16 cellular contexts compared by ENCODE assay signal in genomic region chr19:18473003-18473705, GRCh38. TPM values are rescaled to one million over a fixed set of nuclear protein-coding genes. Genes with fewer than 3 reads are reported as not detected.
DNase-seq lines count a peak whose midpoint lies in the region; ATAC-seq and TF ChIP-seq lines count a peak whose summit lies in the region.
"Had no signal": no experiment of that assay in that cellular context is flagged by ENCODE, and none has a peak within 500 bp of the region (broad histone marks: within the 10 kb centered on the region; RNA-seq: fewer than 3 reads in every experiment).

No MANE protein-coding gene starts in this region.

- H3K4me1 Mint-ChIP-seq in dendritic cell treated with granulocyte-macrophage colony-stimulating factor and Interleukin-4, amounts not matched to agents 40 ng/mL and 50 ng/mL, for 4 days (ENCODE audit: low read depth): peaks cover 79% of the 10 kb centered on the region
- H3K4me1 Mint-ChIP-seq in glutamatergic neuron (ENCODE audit: low read depth, unreplicated experiment): peaks cover 18% of the 10 kb centered on the region

- peak overlapping the region in 9 of 11 experiments; percentile 5 to 99 (median 75); a peak in 14 of 22 replicates for H3K27ac ChIP-seq in BLaER1 treated with 17β-estradiol and CSF1 and Interleukin-3, amounts not matched to agents 10 nM and 100 nM
- no peak overlapping the region; the same call in 1 of the 2 replicates for H3K27ac ChIP-seq in IMR-90 (ENCODE audit: insufficient read depth, low read length)
- no peak overlapping the region for H3K27ac ChIP-seq in neuronal stem cell (replicated peaks; ENCODE audit: low read length)
- H3K27ac ChIP-seq: pancreas had no signal

- no peaks in the 10 kb centered on the region for H3K9me3 Mint-ChIP-seq in dendritic cell treated with granulocyte-macrophage colony-stimulating factor and Interleukin-4, amounts not matched to agents 40 ng/mL and 50 ng/mL, for 4 days
- peaks cover 15% of the 10 kb centered on the region for H3K9me3 Mint-ChIP-seq in glutamatergic neuron (ENCODE audit: unreplicated experiment)

- dilution Hi-C loops in IMR-90 (cut with HindIII; ENCODE audit: low sequenced_read_pairs, unreplicated experiment): no loop called here

- H3K9me1 ChIP-seq in IMR-90 (ENCODE audit: insufficient read depth, low read length): peaks cover 21% of the 10 kb centered on the region

- H3K4me1 ChIP-seq in BLaER1 treated with 17β-estradiol and CSF1 and Interleukin-3, amounts not matched to agents 10 nM and 100 nM: peaks cover 45 to 100% (median 70%) of the 10 kb centered on the region in 10 experiments
- peaks cover 18% of the 10 kb centered on the region for H3K4me1 ChIP-seq in IMR-90 (ENCODE audit: control insufficient read depth, insufficient read depth, low read length)
- H3K4me1 ChIP-seq in neuronal stem cell (ENCODE audit: control insufficient read depth in 2 of 2, insufficient read depth in 1 of 2, low read depth in 1 of 2, low read length in 2 of 2): peaks cover 5 to 13% of the 10 kb centered on the region in 2 donors

- H4K5ac ChIP-seq in IMR-90 (ENCODE audit: low read depth, low read length): no peak overlapping the region

- H4K8ac ChIP-seq in IMR-90 (ENCODE audit: low read depth in 2 of 2, low read length in 2 of 2) (peak overlapping the region in 1 of 2 experiments; percentile 22; a peak in 1 of 4 replicates), neuronal stem cell (ENCODE audit: low read depth, low read length) (no peak overlapping the region)

- intact Hi-C loops in IMR-90 (cut with micrococcal nuclease): no loop called here
- intact Hi-C loops in dendritic cell treated with granulocyte-macrophage colony-stimulating factor and Interleukin-4, amounts not matched to agents 40 ng/mL and 50 ng/mL, for 4 days (cut with micrococcal nuclease): no loop called here

- peak overlapping the region in 3 of 11 experiments; percentile 4 to 65 (median 52); a peak in 5 of 22 replicates for H3K9ac ChIP-seq in BLaER1 treated with 17β-estradiol and CSF1 and Interleukin-3, amounts not matched to agents 10 nM and 100 nM
- H3K9ac ChIP-seq in IMR-90 (ENCODE audit: low read depth, low read length) (no peak overlapping the region), neuronal stem cell (ENCODE audit: low read depth, low read length, poor library complexity) (no peak overlapping the region)

- peaks cover 17 to 89% (median 43%) of the 10 kb centered on the region in 11 experiments; a peak in 21 of 22 replicates for H3K36me3 ChIP-seq in BLaER1 treated with 17β-estradiol and CSF1 and Interleukin-3, amounts not matched to agents 10 nM and 100 nM
- peaks cover 13% of the 10 kb centered on the region; the same call in 1 of the 2 replicates for H3K36me3 ChIP-seq in IMR-90 (ENCODE audit: control insufficient read depth, insufficient read depth, low read length)
- H3K36me3 ChIP-seq in neuronal stem cell (replicated peaks in 1 of 2; ENCODE audit: control insufficient read depth in 2 of 2, insufficient read depth in 2 of 2, low read length in 2 of 2): no peaks in the 10 kb centered on the region
- H3K36me3 ChIP-seq: pancreas had no signal

- TF ChIP-seq POLR2A in IMR-90 (IDR thresholded peaks at IDR 0.05; ENCODE audit: low read depth, low read length): no peak

- H3K27me3 Mint-ChIP-seq in dendritic cell treated with granulocyte-macrophage colony-stimulating factor and Interleukin-4, amounts not matched to agents 40 ng/mL and 50 ng/mL, for 4 days: no peaks in the 10 kb centered on the region
- H3K27me3 Mint-ChIP-seq in glutamatergic neuron (ENCODE audit: unreplicated experiment): peaks cover 15% of the 10 kb centered on the region
- H3K27me3 Mint-ChIP-seq: B cell had no signal

- no TSS peak for BruUV-seq in IMR-90 (replicated peaks; lab: Mats Ljungman, UMichigan)

- H3K18ac ChIP-seq in IMR-90 (ENCODE audit: low read depth, low read length) (no peak overlapping the region), neuronal stem cell (ENCODE audit: low read length) (no peak overlapping the region)

- no peak overlapping the region for H3K4me3 Mint-ChIP-seq in dendritic cell treated with granulocyte-macrophage colony-stimulating factor and Interleukin-4, amounts not matched to agents 40 ng/mL and 50 ng/mL, for 4 days
- H3K4me3 Mint-ChIP-seq in glutamatergic neuron (ENCODE audit: unreplicated experiment): no peak overlapping the region
- H3K4me3 Mint-ChIP-seq: B cell had no signal

- peak overlapping the region; percentile 43; the same call in 1 of the 2 replicates for H2AK5ac ChIP-seq in IMR-90 (ENCODE audit: low read depth, low read length)
- H2AK5ac ChIP-seq in neuronal stem cell (ENCODE audit: low read depth, low read length): no peak overlapping the region

- H2BK5ac ChIP-seq in IMR-90 (ENCODE audit: low read depth, low read length, poor library complexity, severe bottlenecking) (no peak overlapping the region), neuronal stem cell (ENCODE audit: low read length) (no peak overlapping the region)

- H3K14ac ChIP-seq in IMR-90 (replicated peaks; ENCODE audit: low read depth, low read length): peak overlapping the region; percentile 30; the same call in 1 of the 2 replicates
- H3K14ac ChIP-seq in neuronal stem cell (ENCODE audit: low read length): no peak overlapping the region

- H4K91ac ChIP-seq in IMR-90 (ENCODE audit: insufficient read depth, low read depth, low read length) (no peak overlapping the region; the same call in 1 of the 2 replicates), neuronal stem cell (ENCODE audit: low read depth, low read length, poor library complexity) (no peak overlapping the region)

- H3K79me1 ChIP-seq in IMR-90 (ENCODE audit: low read depth in 1 of 2, low read length in 2 of 2) (peaks cover 36 to 95% of the 10 kb centered on the region in 2 experiments), neuronal stem cell (ENCODE audit: low read depth, low read length) (peaks cover 10% of the 10 kb centered on the region)

- no peak overlapping the region for H3K4me3 ChIP-seq in BLaER1 treated with 17β-estradiol and CSF1 and Interleukin-3, amounts not matched to agents 10 nM and 100 nM
- H3K4me3 ChIP-seq in IMR-90 (ENCODE audit: insufficient read depth, low read depth, low read length) (no peak overlapping the region), neuronal stem cell (ENCODE audit: low read length in 2 of 2) (no peak overlapping the region)
- H3K4me3 ChIP-seq: pancreas had no signal

- CTCF ChIA-PET in IMR-90 (lab: Yijun Ruan, JAX): interaction anchor here (0.9 to 1.3 kb wide), 2 partner anchors 10 to 47 kb away, joined by 3 read pairs; no protein-coding TSS in a partner anchor

- TF ChIP-seq CTCF in IMR-90 (conservative IDR thresholded peaks at IDR 0.05; ENCODE audit: low read depth, low read length) (no peak), glutamatergic neuron (IDR thresholded peaks at IDR 0.05; ENCODE audit: partially characterized antibody, unreplicated experiment) (no peak)

- peaks cover 0 to 15% (median 0%) of the 10 kb centered on the region in 11 experiments; a peak in 7 of 22 replicates for H3K9me3 ChIP-seq in BLaER1 treated with 17β-estradiol and CSF1 and Interleukin-3, amounts not matched to agents 10 nM and 100 nM (replicated peaks in 1 of 11)
- no peaks in the 10 kb centered on the region for H3K9me3 ChIP-seq in IMR-90 (ENCODE audit: control insufficient read depth, insufficient read depth, low read length)
- peaks cover 0 to 5% of the 10 kb centered on the region in 2 donors for H3K9me3 ChIP-seq in neuronal stem cell (replicated peaks in 1 of 2; ENCODE audit: control insufficient read depth in 2 of 2, insufficient read depth in 1 of 2, low read depth in 1 of 2, low read length in 2 of 2)
- H3K9me3 ChIP-seq: pancreas had no signal

- H2BK15ac ChIP-seq in IMR-90 (ENCODE audit: low read depth, low read length): no peak overlapping the region; the same call in 2 of the 3 replicates
- H2BK15ac ChIP-seq in neuronal stem cell (ENCODE audit: low read length): no peak overlapping the region

- peak overlapping the region; percentile 22 for H3K27ac Mint-ChIP-seq in dendritic cell treated with granulocyte-macrophage colony-stimulating factor and Interleukin-4, amounts not matched to agents 40 ng/mL and 50 ng/mL, for 4 days
- no peak overlapping the region for H3K27ac Mint-ChIP-seq in glutamatergic neuron (ENCODE audit: unreplicated experiment)
- H3K27ac Mint-ChIP-seq: B cell had no signal

- 80% methylated on average over 5 of the region's 8 CpGs; no CpG with 5 or more reads in 1 of the 2 experiments for WGBS in IMR-90 (ENCODE audit: extremely low coverage in 2 of 2, insufficient read length in 1 of 2), 2 experiments
- no CpG with 5 or more reads among the region's 8 CpGs for WGBS in neuronal stem cell (ENCODE audit: extremely low coverage in 2 of 2, insufficient read length in 2 of 2, insufficient replicate concordance in 1 of 2), 2 donors

- DNase-seq in IMR-90 (peak; percentile 58), neuronal stem cell (ENCODE audit: low spot score) (no peak), kidney glomerular epithelial cell (lab: John Stamatoyannopoulos, UW) (no peak), glutamatergic neuron (no peak), SHP77 treated with DMSO at 0.1 percent for 48 hours (lab: John Stamatoyannopoulos, UW) (no peak)
- DNase-seq: activated CD4-positive, alpha-beta T cell treated with anti-CD3 and anti-CD28 coated beads for 1 hour; DND-41; NCI-H2029 treated with DMSO at 0.1 percent for 48 hours; NCI-H526 treated with DMSO at 0.1 percent for 48 hours; small intestine had no signal

- H2AFZ ChIP-seq in IMR-90 (replicated peaks; ENCODE audit: low read length, poor library complexity) (no peak overlapping the region), neuronal stem cell (ENCODE audit: low read length) (no peak overlapping the region)

- 0 out of 2 replicates have a peak, but pooled peaks have one; percentile 1 for TF ChIP-seq RAD21 in IMR-90 (IDR thresholded peaks at IDR 0.05; ENCODE audit: low read length)

- no peak overlapping the region for H2BK12ac ChIP-seq in neuronal stem cell (ENCODE audit: low read length)

- POLR2A ChIA-PET in IMR-90 (lab: Charles Lee; ENCODE audit: unreplicated experiment): no interaction called here

- H4K20me1 ChIP-seq in BLaER1 treated with 17β-estradiol and CSF1 and Interleukin-3, amounts not matched to agents 10 nM and 100 nM: peaks cover 20 to 71% (median 38%) of the 10 kb centered on the region in 11 experiments; a peak in 18 of 22 replicates
- H4K20me1 ChIP-seq in IMR-90 (ENCODE audit: insufficient read depth, low read length): peaks cover 68% of the 10 kb centered on the region

- no peak overlapping the region for H3K23ac ChIP-seq in IMR-90 (ENCODE audit: low read depth, low read length)
- H3K23ac ChIP-seq in neuronal stem cell (ENCODE audit: low read depth, low read length, poor library complexity): peak overlapping the region; percentile 62

- H3K4ac ChIP-seq in IMR-90 (ENCODE audit: low read depth, low read length) (peak overlapping the region; percentile 65), neuronal stem cell (ENCODE audit: low read length) (no peak overlapping the region)

- H2BK120ac ChIP-seq in IMR-90 (ENCODE audit: low read depth, low read length): peak overlapping the region; percentile 63; the same call in 1 of the 2 replicates
- H2BK120ac ChIP-seq in neuronal stem cell (ENCODE audit: low read depth, low read length): no peak overlapping the region

- no peak overlapping the region for H3K56ac ChIP-seq in IMR-90 (ENCODE audit: extremely low read depth, insufficient read depth, low read length)

- in situ Hi-C loops in IMR-90 (cut with MboI; ENCODE audit: low sequenced_read_pairs): no loop called here

- H3K36me3 Mint-ChIP-seq in dendritic cell treated with granulocyte-macrophage colony-stimulating factor and Interleukin-4, amounts not matched to agents 40 ng/mL and 50 ng/mL, for 4 days (ENCODE audit: low read depth): peaks cover 96% of the 10 kb centered on the region
- H3K36me3 Mint-ChIP-seq in glutamatergic neuron (ENCODE audit: unreplicated experiment): peaks cover 11% of the 10 kb centered on the region

- H2BK20ac ChIP-seq in IMR-90 (ENCODE audit: low read depth, low read length): no peak overlapping the region

- H3K4me2 ChIP-seq in BLaER1 treated with 17β-estradiol and CSF1 and Interleukin-3, amounts not matched to agents 10 nM and 100 nM: peak overlapping the region in 3 of 11 experiments; percentile 39 to 97 (median 96); a peak in 6 of 22 replicates
- peak overlapping the region; percentile 16; the same call in 1 of the 2 replicates for H3K4me2 ChIP-seq in IMR-90 (ENCODE audit: low read depth, low read length)
- H3K4me2 ChIP-seq in neuronal stem cell (ENCODE audit: insufficient read depth, low read length, poor library complexity, severe bottlenecking): no peak overlapping the region

- no peaks in the 10 kb centered on the region for H3K27me3 ChIP-seq in BLaER1 treated with 17β-estradiol and CSF1 and Interleukin-3, amounts not matched to agents 10 nM and 100 nM
- H3K27me3 ChIP-seq in IMR-90 (ENCODE audit: control insufficient read depth, insufficient read depth, low read length) (no peaks in the 10 kb centered on the region), neuronal stem cell (ENCODE audit: control insufficient read depth in 3 of 3, insufficient read depth in 3 of 3, low read depth in 1 of 3, low read length in 3 of 3) (no peaks in the 10 kb centered on the region)
- H3K27me3 ChIP-seq: pancreas had no signal

- peak; percentile 82 for ATAC-seq in IMR-90 (ENCODE audit: low read depth)
- no peak for ATAC-seq in HG03469 (IDR thresholded peaks at IDR 0.05; ENCODE audit: unreplicated experiment)
- ATAC-seq: Panc1, pancreas had no signal

- no peak overlapping the region for H2AK9ac ChIP-seq in IMR-90 (replicated peaks; ENCODE audit: low read depth, low read length, poor library complexity)

RNA-seq across cellular contexts. Expression of gene ISYNA1, which starts 35.2 kb away (rescaled TPM):
- total RNA-seq in IMR-90 (2012; rRNA removed) (3.4 and 3.9 TPM in 2 replicates), glutamatergic neuron (ENCODE audit: unreplicated experiment) (111 TPM)
- polyA plus RNA-seq in IMR-90 (2012; rRNA removed): 24.7 and 29.4 TPM in 2 replicates
- polyA plus RNA-seq in IMR-90 (2012; cell fraction: cytosol; rRNA removed): 12.2 and 29.5 TPM in 2 replicates
- 118 and 248 TPM in 2 replicates for polyA plus RNA-seq in IMR-90 (2012; cell fraction: nucleus; rRNA removed; ENCODE audit: low replicate concordance)
- 318 TPM for polyA plus RNA-seq in neuronal stem cell (2013, experiment 1 of 2)
- polyA plus RNA-seq in neuronal stem cell (2013, experiment 2 of 2): 304 TPM

RNA-seq across cellular contexts. Expression of gene ELL, which starts 48.7 kb away (rescaled TPM):
- total RNA-seq in IMR-90 (2012; rRNA removed) (6.3 and 6.7 TPM in 2 replicates), glutamatergic neuron (ENCODE audit: unreplicated experiment) (11.6 TPM)
- 13.1 and 15.0 TPM in 2 replicates for polyA plus RNA-seq in IMR-90 (2012; rRNA removed)
- 6.3 and 15.8 TPM in 2 replicates for polyA plus RNA-seq in IMR-90 (2012; cell fraction: cytosol; rRNA removed)
- 23.8 and 42.6 TPM in 2 replicates for polyA plus RNA-seq in IMR-90 (2012; cell fraction: nucleus; rRNA removed; ENCODE audit: low replicate concordance)
- 5.2 TPM for polyA plus RNA-seq in neuronal stem cell (2013, experiment 1 of 2)
- polyA plus RNA-seq in neuronal stem cell (2013, experiment 2 of 2): 5.2 TPM

RNA-seq across cellular contexts. Expression of gene SSBP4, which starts 54.0 kb away (rescaled TPM):
- 13.3 and 14.9 TPM in 2 replicates for total RNA-seq in IMR-90 (2012; rRNA removed)
- polyA plus RNA-seq in IMR-90 (2012; rRNA removed): 39.7 and 48.1 TPM in 2 replicates
- 36.0 and 75.3 TPM in 2 replicates for polyA plus RNA-seq in IMR-90 (2012; cell fraction: cytosol; rRNA removed)
- polyA plus RNA-seq in IMR-90 (2012; cell fraction: nucleus; rRNA removed; ENCODE audit: low replicate concordance): 110 and 323 TPM in 2 replicates
- 66.8 TPM for polyA plus RNA-seq in neuronal stem cell (2013, experiment 1 of 2)
- polyA plus RNA-seq in neuronal stem cell (2013, experiment 2 of 2): 64.3 TPM
- total RNA-seq in glutamatergic neuron (ENCODE audit: unreplicated experiment): 177 TPM

Comparison
In these comparisons a context has a peak if more than half of its experiments do, and no peak if none do; other contexts are left out.
1. H3K27ac ChIP-seq: peak in BLaER1 treated with 17β-estradiol and CSF1 and Interleukin-3, amounts not matched to agents 10 nM and 100 nM (9 of 11); none in IMR-90 (single experiment) and neuronal stem cell (single experiment).
2. RNA of gene ISYNA1, which starts 35.2 kb away (total RNA-seq): 111 TPM in glutamatergic neuron (single experiment); 3.4 to 3.9 TPM in IMR-90; every median in the first group is over 10 times any median in the second.
3. RNA of gene SSBP4, which starts 54.0 kb away (total RNA-seq): 177 TPM in glutamatergic neuron (single experiment); 13.3 to 14.9 TPM in IMR-90; every median in the first group is over 10 times any median in the second.